ENCODE assay signal across 7 cellular contexts in genomic region chr22:35301370-35301874, GRCh38. TPM values are rescaled to one million over a fixed set of nuclear protein-coding genes. Genes with fewer than 3 reads are reported as not detected.
DNase-seq lines count a peak whose midpoint lies in the region; ATAC-seq and TF ChIP-seq lines count a peak whose summit lies in the region.

No MANE protein-coding gene starts in this region.

- no peak overlapping the region for H2AFZ ChIP-seq in MM.1S (ENCODE audit: low read length)

- H3K27me3 ChIP-seq in esophagus muscularis mucosa (no peaks in the 10 kb centered on the region), rectal smooth muscle tissue (ENCODE audit: control insufficient read depth, insufficient read depth, low read length) (no peaks in the 10 kb centered on the region), MM.1S (replicated peaks; ENCODE audit: insufficient read depth, low read length) (no peaks in the 10 kb centered on the region)

- peaks cover 26 to 34% (median 34%) of the 10 kb centered on the region in 4 donors for H3K4me1 ChIP-seq in esophagus muscularis mucosa
- peaks cover 8% of the 10 kb centered on the region for H3K4me1 ChIP-seq in rectal smooth muscle tissue (ENCODE audit: control insufficient read depth, insufficient read depth, low read length)
- peaks cover 9% of the 10 kb centered on the region for H3K4me1 ChIP-seq in MM.1S (ENCODE audit: low read length)

- intact Hi-C loops in esophagus muscularis mucosa (cut with DNase I), result no loop called here

- H3K36me3 ChIP-seq in esophagus muscularis mucosa (peaks cover 0 to 4% (median 2%) of the 10 kb centered on the region in 4 donors), rectal smooth muscle tissue (ENCODE audit: control insufficient read depth, insufficient read depth, low read length) (no peaks in the 10 kb centered on the region), MM.1S (replicated peaks; ENCODE audit: insufficient read depth, low read length) (no peaks in the 10 kb centered on the region)

- H3K4me3 ChIP-seq in esophagus muscularis mucosa (peak overlapping the region in 2 of 4 donors; percentile 82 to 93), rectal smooth muscle tissue (ENCODE audit: low read length) (peak overlapping the region; percentile 26), MM.1S (ENCODE audit: low read length) (no peak overlapping the region)

- H3K9ac ChIP-seq in rectal smooth muscle tissue (ENCODE audit: low read length) (no peak overlapping the region), MM.1S (ENCODE audit: low read length) (no peak overlapping the region)

- no peak for TF ChIP-seq EP300 in esophagus muscularis mucosa (IDR thresholded peaks at IDR 0.05)

- 73% methylated on average over 17 of the region's 17 CpGs for WGBS in esophagus muscularis mucosa

- peaks cover 49% of the 10 kb centered on the region for H3K79me2 ChIP-seq in MM.1S (ENCODE audit: low read length)

- no peaks in the 10 kb centered on the region for H3K9me2 ChIP-seq in MM.1S (replicated peaks; ENCODE audit: insufficient read depth, low read length)

- H3K9me3 Mint-ChIP-seq in HFFc6, result no peaks in the 10 kb centered on the region

- peak overlapping the region; percentile 25 to 98 (median 93) for H3K27ac ChIP-seq in esophagus muscularis mucosa (replicated peaks in 1 of 4)
- H3K27ac ChIP-seq in rectal smooth muscle tissue (ENCODE audit: low read depth, low read length), result no peak overlapping the region
- H3K27ac ChIP-seq in MM.1S (ENCODE audit: low read length), result no peak overlapping the region

- no peak for ATAC-seq in HG03342 (IDR thresholded peaks at IDR 0.05; ENCODE audit: unreplicated experiment)

- peaks cover 8% of the 10 kb centered on the region; the same call in 1 of the 2 replicates for H3K36me3 Mint-ChIP-seq in HFFc6 (ENCODE audit: low read depth)

- peak overlapping the region; percentile 97 for H3K27ac Mint-ChIP-seq in HFFc6

- peak overlapping the region; percentile 92 for H3K4me3 Mint-ChIP-seq in HFFc6

- 0 out of 2 replicates have a peak, but pooled peaks cover 3% of the 10 kb centered on the region for H3F3A ChIP-seq in MM.1S (ENCODE audit: insufficient read depth, low read length)

- TF ChIP-seq CTCF in HFFc6 (IDR thresholded peaks at IDR 0.05) (no peak), esophagus muscularis mucosa (IDR thresholded peaks at IDR 0.05) (no peak), MM.1S (IDR thresholded peaks at IDR 0.05; ENCODE audit: low read length) (no peak)

- peaks cover 2% of the 10 kb centered on the region for H3K27me3 Mint-ChIP-seq in HFFc6 (ENCODE audit: insufficient read depth)

- peak; percentile 39 for DNase-seq in HFFc6
- DNase-seq in SKM-1 (lab: John Stamatoyannopoulos, UW; ENCODE audit: unreplicated experiment), result peak; percentile 95
- DNase-seq in esophagus muscularis mucosa (ENCODE audit: extremely low spot score), result no peak
- DNase-seq in NCI-H774 (lab: John Stamatoyannopoulos, UW), result no peak
- no peak for DNase-seq in MM.1S

- H3K9me3 ChIP-seq in esophagus muscularis mucosa (no peaks in the 10 kb centered on the region), MM.1S (replicated peaks; ENCODE audit: insufficient read depth, low read length) (no peaks in the 10 kb centered on the region)

- peaks cover 39% of the 10 kb centered on the region for H3K4me1 Mint-ChIP-seq in HFFc6 (ENCODE audit: low read depth)

- H4K20me1 ChIP-seq in MM.1S (ENCODE audit: insufficient read depth, low read length), result no peaks in the 10 kb centered on the region

- no peak for TF ChIP-seq POLR2A in esophagus muscularis mucosa (IDR thresholded peaks at IDR 0.05; ENCODE audit: low read depth)

- H3K4me2 ChIP-seq in MM.1S (ENCODE audit: low read depth, low read length), result no peak overlapping the region

RNA-seq across cellular contexts. Expression of gene TOM1, which starts 1.7 kb away (rescaled TPM):
- total RNA-seq in HFFc6 (2021; fragmentation: NEBNext Ultra II Directional; extraction: Animal tissue kit (Norgen Biotek cat#: 25700)), result 10 to 100 TPM; 34.2 to 47.2 (median 44.6) TPM
- 10 to 100 TPM; 22.8 to 44.6 (median 35.8) TPM for total RNA-seq in esophagus muscularis mucosa

RNA-seq across cellular contexts. Expression of gene HMGXB4, which starts 44.1 kb away (rescaled TPM):
- total RNA-seq in HFFc6 (2021; fragmentation: NEBNext Ultra II Directional; extraction: Animal tissue kit (Norgen Biotek cat#: 25700)), result 10 to 100 TPM; 20.2 to 26.0 (median 24.4) TPM
- total RNA-seq in esophagus muscularis mucosa, result 10 to 100 TPM; 12.4 to 19.9 (median 17.0) TPM

Comparison
In these comparisons a context has a peak if more than half of its experiments do, and no peak if none do; other contexts are left out.
1. DNase-seq: peak in HFFc6 (single experiment) and SKM-1 (single experiment); none in esophagus muscularis mucosa (single experiment), NCI-H774 (single experiment) and MM.1S (single experiment).
2. H3K27ac ChIP-seq: peak in esophagus muscularis mucosa (4 of 4); none in rectal smooth muscle tissue (single experiment) and MM.1S (single experiment).